Comparison of ENCODE assay signal across 1 cellular context in the genomic region with DNA sequence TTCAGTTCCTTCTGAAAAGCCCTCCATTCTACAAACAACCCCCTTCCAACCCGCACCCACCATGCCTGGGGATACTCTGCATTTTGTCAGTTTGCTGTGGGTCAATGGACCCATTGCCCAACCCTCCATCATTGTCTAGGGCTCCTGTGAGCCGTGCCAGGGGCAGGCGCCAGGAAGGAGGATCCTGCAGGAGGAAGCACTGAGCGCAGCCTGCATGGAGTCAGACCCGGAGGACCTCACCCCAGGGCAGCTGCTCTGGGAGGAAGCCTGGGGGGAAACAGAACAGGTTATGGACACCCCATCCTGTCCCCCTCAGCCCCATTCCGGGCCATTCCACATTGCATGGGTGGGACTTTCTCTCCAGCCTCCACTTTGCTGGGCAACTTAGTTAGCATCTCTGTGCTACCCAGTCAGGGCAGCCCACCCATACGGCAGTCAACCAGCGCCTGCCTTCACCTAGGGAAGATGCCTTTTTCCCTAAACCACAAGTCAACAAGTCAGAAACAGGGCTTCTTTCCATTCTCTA.
TF ChIP-seq lines count a peak whose summit lies in the region.

No MANE protein-coding gene starts in this region.

TF ChIP-seq in GM12878, 131 proteins besides CTCF, POLR2A, EP300 and RAD21:
- TF ChIP-seq MXI1 (IDR thresholded peaks at IDR 0.05; ENCODE audit: low read depth, low read length) (no peak), SPI1 (IDR thresholded peaks at IDR 0.05; ENCODE audit: borderline replicate concordance, insufficient read depth, low read depth, low read length) (no peak), KLF5 (IDR thresholded peaks at IDR 0.05; ENCODE audit: partially characterized antibody) (peak; percentile 25), PAX8 (IDR thresholded peaks at IDR 0.05) (no peak), NBN (IDR thresholded peaks at IDR 0.05) (no peak), BCL11A (IDR thresholded peaks at IDR 0.05; ENCODE audit: low read depth, low read length) (no peak), CHD2 (IDR thresholded peaks at IDR 0.05; ENCODE audit: borderline replicate concordance, low read depth, low read length) (no peak), RBBP5 (conservative IDR thresholded peaks at IDR 0.05) (no peak), SMARCA5 (IDR thresholded peaks at IDR 0.05) (peak; percentile 55; the same call in 1 of the 2 replicates)
- TF ChIP-seq, protein P1, sequence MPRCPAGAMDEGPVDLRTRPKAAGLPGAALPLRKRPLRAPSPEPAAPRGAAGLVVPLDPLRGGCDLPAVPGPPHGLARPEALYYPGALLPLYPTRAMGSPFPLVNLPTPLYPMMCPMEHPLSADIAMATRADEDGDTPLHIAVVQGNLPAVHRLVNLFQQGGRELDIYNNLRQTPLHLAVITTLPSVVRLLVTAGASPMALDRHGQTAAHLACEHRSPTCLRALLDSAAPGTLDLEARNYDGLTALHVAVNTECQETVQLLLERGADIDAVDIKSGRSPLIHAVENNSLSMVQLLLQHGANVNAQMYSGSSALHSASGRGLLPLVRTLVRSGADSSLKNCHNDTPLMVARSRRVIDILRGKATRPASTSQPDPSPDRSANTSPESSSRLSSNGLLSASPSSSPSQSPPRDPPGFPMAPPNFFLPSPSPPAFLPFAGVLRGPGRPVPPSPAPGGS (IDR thresholded peaks at IDR 0.05; ENCODE audit: borderline replicate concordance, insufficient read depth, low read depth, low read length, poor library complexity, severe bottlenecking): no peak
